ENCODE assay signal across 13 cellular contexts in genomic region chr21:46155514-46156377, GRCh38. TPM values are rescaled to one million over a fixed set of nuclear protein-coding genes. Genes with fewer than 3 reads are reported as not detected.
A peak's percentile ranks its signal among the peaks of the same experiment; 100 is the strongest.
DNase-seq lines count a peak whose midpoint lies in the region; ATAC-seq and TF ChIP-seq lines count a peak whose summit lies in the region.
"Had no signal": no experiment of that assay in that cellular context is flagged by ENCODE, and none has a peak within 500 bp of the region (broad histone marks: within the 10 kb centered on the region; RNA-seq: fewer than 3 reads in every experiment).

FTCD (minus strand) TSS chr21:46155579; CDS start chr21:46155523, 56 bp downstream.

- no peaks in the 10 kb centered on the region for H3K9me3 ChIP-seq in RWPE2 (ENCODE audit: severe bottlenecking)
- H3K9me3 ChIP-seq: prostate gland, SJSA1 had no signal

- H3K27me3 ChIP-seq in H7 (ENCODE audit: control insufficient read depth, insufficient read depth, low read length): no peaks in the 10 kb centered on the region
- H3K27me3 ChIP-seq in RWPE2 (ENCODE audit: insufficient read depth, poor library complexity, severe bottlenecking): no peaks in the 10 kb centered on the region
- H3K27me3 ChIP-seq: SJSA1 had no signal

- no peaks in the 10 kb centered on the region for H3K4me1 ChIP-seq in RWPE2 (ENCODE audit: insufficient read depth, poor library complexity, severe bottlenecking)
- H3K4me1 ChIP-seq: prostate gland had no signal

- no peak within 1 kb of the TSS for H3K27ac ChIP-seq in RWPE2 (ENCODE audit: poor library complexity, severe bottlenecking)
- H3K27ac ChIP-seq: SJSA1 had no signal

- DNase-seq in H7: peak; percentile 24
- peak; percentile 57 for DNase-seq in RWPE2 (ENCODE audit: low spot score)
- peak; percentile 46 for DNase-seq in left kidney (ENCODE audit: low read depth, low spot score)
- DNase-seq in posterior vena cava (ENCODE audit: low spot score): peak; percentile 77
- no peak for DNase-seq in NCI-H1417 (lab: John Stamatoyannopoulos, UW)
- no peak for DNase-seq in stimulated activated naive CD4-positive, alpha-beta T cell (lab: John Stamatoyannopoulos, UW)
- DNase-seq: caudate nucleus, EL, mesendoderm had no signal

- ATAC-seq in RWPE2 (ENCODE audit: low read depth): no peak
- ATAC-seq in HG02852 (IDR thresholded peaks at IDR 0.05; ENCODE audit: unreplicated experiment): no peak
- ATAC-seq: activated naive CD4-positive, alpha-beta T cell treated with anti-CD3 and anti-CD28 coated beads, Interleukin-2, amount 50 U/mL, for 72 hours had no signal

- no peak for TF ChIP-seq CTCF in RWPE2 (IDR thresholded peaks at IDR 0.05; ENCODE audit: poor library complexity, severe bottlenecking)

- intact Hi-C loops in posterior vena cava (cut with DNase I): loop anchor here (10.0 kb wide), 2 partner anchors 59 to 69 kb away; partner anchors contain the start of gene LSS (in 1 of the 2)

- H3K4me3 ChIP-seq in H7 (ENCODE audit: insufficient read depth, low read depth, low read length) (no peak within 1 kb of the TSS), RWPE2 (ENCODE audit: severe bottlenecking) (no peak within 1 kb of the TSS)
- H3K4me3 ChIP-seq: prostate gland, SJSA1 had no signal

- no peaks in the 10 kb centered on the region; the same call in 1 of the 2 replicates for H3K36me3 ChIP-seq in H7 (replicated peaks; ENCODE audit: control insufficient read depth, insufficient read depth, low read length)
- no peaks in the 10 kb centered on the region for H3K36me3 ChIP-seq in RWPE2 (ENCODE audit: low read depth)
- H3K36me3 ChIP-seq: prostate gland, SJSA1 had no signal

RNA-seq across cellular contexts. Expression of gene FTCD, which starts in this region (rescaled TPM):
- 1.6 TPM in 1 of 2 replicates, not detected in the other for total RNA-seq in H7 (2014; rRNA removed; shearing (Covaris generic))
- 1 to 10 TPM in 1 of 2 donors, under 1 TPM in 1; 0.29 to 1.2 TPM for total RNA-seq in posterior vena cava
- total RNA-seq: SJSA1 had no signal

Comparison
In these comparisons a context has a peak if more than half of its experiments do, and no peak if none do; other contexts are left out.
1. DNase-seq: peak in H7 (single experiment), RWPE2 (single experiment), left kidney (single experiment) and posterior vena cava (single experiment); none in NCI-H1417 (0 of 3) and stimulated activated naive CD4-positive, alpha-beta T cell (0 of 6).